In genomic region chr19:14699641-14700040, GRCh38 we compare ENCODE assay signal across 32 cellular contexts. TPM values are rescaled to one million over a fixed set of nuclear protein-coding genes. Genes with fewer than 3 reads are reported as not detected.
"Had no signal": no experiment of that assay in that cellular context is flagged by ENCODE, and none has a peak within 500 bp of the region (broad histone marks: within the 10 kb centered on the region; RNA-seq: fewer than 3 reads in every experiment).

No MANE protein-coding gene starts in this region.

- H2AFZ ChIP-seq: hepatocyte, parathyroid adenoma had no signal

- ATAC-seq: effector memory CD8-positive, alpha-beta T cell; esophagus mucosa; foreskin keratinocyte; gastroesophageal sphincter; heart left ventricle; left colon; left ventricle myocardium superior; lower lobe of right lung; natural killer cell; right cardiac atrium; stimulated activated memory B cell treated with anti-CD40 and anti-IgM and Interleukin-4, amounts not matched to agents 10 μg/mL and 1 μg/mL and 100 μg/mL, for 72 hours; stimulated activated naive CD8-positive, alpha-beta T cell treated with anti-CD3 and anti-CD28 coated beads, Interleukin-15, Interleukin-2, amounts not matched to agents 100 U/mL and 50 U/mL, for 24 hours had no signal

- H3K9me3 ChIP-seq: gastroesophageal sphincter, lower lobe of right lung, sigmoid colon, testis had no signal

- DNase-seq: effector memory CD8-positive, alpha-beta T cell; foreskin keratinocyte; heart left ventricle; kidney glomerular epithelial cell; left colon; left ventricle myocardium superior; lower lobe of right lung; natural killer cell; occipital lobe; right cardiac atrium; sigmoid colon; stimulated activated CD4-positive, alpha-beta T cell treated with anti-CD3 and anti-CD28 coated beads, Interleukin-4, amount 100 ng/mL, for 4 hours; stimulated activated naive CD8-positive, alpha-beta T cell treated with anti-CD3 and anti-CD28 coated beads, Interleukin-15, Interleukin-2, amounts not matched to agents 100 U/mL and 50 U/mL, for 24 hours; substantia nigra; testis; tibial artery had no signal

- H3K79me2 ChIP-seq: hepatocyte, parathyroid adenoma had no signal

- FAIRE-seq: endometrium, islet of Langerhans had no signal

- H3K27me3 Mint-ChIP-seq: effector memory CD8-positive, alpha-beta T cell; progenitor cell of endocrine pancreas; stimulated activated memory B cell treated with anti-CD40 and anti-IgM and Interleukin-4, amounts not matched to agents 10 μg/mL and 1 μg/mL and 100 μg/mL, for 72 hours; type B pancreatic cell had no signal

- H3K27ac Mint-ChIP-seq: effector memory CD8-positive, alpha-beta T cell; natural killer cell; progenitor cell of endocrine pancreas; stimulated activated memory B cell treated with anti-CD40 and anti-IgM and Interleukin-4, amounts not matched to agents 10 μg/mL and 1 μg/mL and 100 μg/mL, for 72 hours; type B pancreatic cell had no signal

- H3K4me3 Mint-ChIP-seq: effector memory CD8-positive, alpha-beta T cell; natural killer cell; stimulated activated memory B cell treated with anti-CD40 and anti-IgM and Interleukin-4, amounts not matched to agents 10 μg/mL and 1 μg/mL and 100 μg/mL, for 72 hours; type B pancreatic cell had no signal

- H3K27me3 ChIP-seq: foreskin keratinocyte, gastroesophageal sphincter, heart left ventricle, hepatocyte, sigmoid colon, testis, tibial artery had no signal

- H3K9ac ChIP-seq: parathyroid adenoma had no signal

- H3K27ac ChIP-seq: coronary artery, epithelial cell of prostate, foreskin keratinocyte, gastroesophageal sphincter, heart left ventricle, hepatocyte, lower lobe of right lung, parathyroid adenoma, sigmoid colon, testis, tibial artery had no signal

- H3K4me1 ChIP-seq: foreskin keratinocyte, gastroesophageal sphincter, heart left ventricle, lower lobe of right lung, parathyroid adenoma, sigmoid colon, testis, tibial artery had no signal

- H3K4me2 ChIP-seq: hepatocyte had no signal

- H3K9me3 Mint-ChIP-seq: natural killer cell; stimulated activated memory B cell treated with anti-CD40 and anti-IgM and Interleukin-4, amounts not matched to agents 10 μg/mL and 1 μg/mL and 100 μg/mL, for 72 hours; type B pancreatic cell had no signal

- H3K4me1 Mint-ChIP-seq: natural killer cell; stimulated activated memory B cell treated with anti-CD40 and anti-IgM and Interleukin-4, amounts not matched to agents 10 μg/mL and 1 μg/mL and 100 μg/mL, for 72 hours had no signal

- H3K4me3 ChIP-seq: coronary artery, gastroesophageal sphincter, heart left ventricle, hepatocyte, lower lobe of right lung, sigmoid colon, testis, tibial artery had no signal

RNA-seq across cellular contexts. Expression of gene ADGRE3, which starts 25.0 kb away (rescaled TPM):
- total RNA-seq: dermis microvascular lymphatic vessel endothelial cell, foreskin keratinocyte, gastroesophageal sphincter, hepatocyte, left colon, left ventricle myocardium superior, occipital lobe, progenitor cell of endocrine pancreas, renal cortical epithelial cell, right cardiac atrium, sigmoid colon, skeletal muscle tissue had no signal
- polyA plus RNA-seq: foreskin keratinocyte, heart left ventricle, hepatocyte, neural cell, right cardiac atrium, urinary bladder had no signal
